22 cellular contexts compared by ENCODE assay signal in the genomic region with DNA sequence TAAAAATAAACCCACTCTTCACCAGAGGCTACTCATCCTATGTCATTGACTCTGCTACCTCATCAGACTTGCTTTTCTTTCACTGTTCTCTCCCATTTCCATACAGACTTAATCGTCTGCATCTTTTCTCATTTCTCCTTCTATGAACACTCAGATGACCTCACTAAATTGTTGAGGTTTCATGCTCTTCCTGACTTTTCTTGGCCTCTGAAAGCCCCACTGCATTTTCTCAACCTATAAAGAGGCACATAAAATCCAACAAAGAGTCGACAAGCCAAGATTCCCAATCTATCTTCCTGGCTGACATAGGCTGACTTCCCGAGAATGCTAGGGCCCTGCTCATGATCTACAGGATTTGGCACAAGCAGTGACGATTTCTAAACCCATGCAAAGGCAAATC.
DNase-seq lines count a peak whose midpoint lies in the region; ATAC-seq, FAIRE-seq and TF ChIP-seq lines count a peak whose summit lies in the region.
"Had no signal": no experiment of that assay in that cellular context is flagged by ENCODE, and none has a peak within 500 bp of the region (broad histone marks: within the 10 kb centered on the region; RNA-seq: fewer than 3 reads in every experiment).

No MANE protein-coding gene starts in this region.

- no peak for FAIRE-seq in GM19239 (lab: Jason Lieb, UNC)
- FAIRE-seq: GM12878 had no signal

- H3K4me1 ChIP-seq in ACC112 (ENCODE audit: control insufficient read depth, insufficient read depth, low read length, unreplicated experiment), result peaks cover 6% of the 10 kb centered on the region
- H3K4me1 ChIP-seq in suprapubic skin, result no peaks in the 10 kb centered on the region
- no peaks in the 10 kb centered on the region for H3K4me1 ChIP-seq in psoas muscle
- H3K4me1 ChIP-seq: colonic mucosa, lower lobe of right lung, prostate gland, tibial artery had no signal

- DNase-seq in HFFc6, result peak; percentile 72
- DNase-seq in astrocyte of the hippocampus (ENCODE audit: low read depth, low spot score), result peak; percentile 69
- DNase-seq in left kidney (ENCODE audit: low read depth, low spot score), result peak; percentile 37
- no peak for DNase-seq in C1 segment of cervical spinal cord (lab: John Stamatoyannopoulos, UW)
- no peak for DNase-seq in suprapubic skin (ENCODE audit: low spot score in 2 of 2)
- no peak for DNase-seq in psoas muscle
- DNase-seq in GM19239 (ENCODE audit: insufficient read length, low spot score), result no peak
- DNase-seq: 8988T, activated gamma-delta T cell, anterior cingulate cortex, colonic mucosa, lower lobe of right lung, naive B cell, NCI-H2081 treated with DMSO at 0.1 percent for 48 hours, NCI-H526 treated with DMSO at 0.1 percent for 48 hours, T1000, tibial artery had no signal

- no peaks in the 10 kb centered on the region for H3K9me3 ChIP-seq in suprapubic skin
- no peaks in the 10 kb centered on the region for H3K9me3 ChIP-seq in psoas muscle
- H3K9me3 ChIP-seq: colonic mucosa, lower lobe of right lung, prostate gland, tibial artery had no signal

- peak overlapping the region; percentile 30 for H2AFZ ChIP-seq in ACC112 (ENCODE audit: low read length, unreplicated experiment)

- no peak for ATAC-seq in psoas muscle
- ATAC-seq: GM12878; lower lobe of right lung; stimulated activated memory B cell treated with anti-CD40 and anti-IgM and Interleukin-4, amounts not matched to agents 10 μg/mL and 1 μg/mL and 100 μg/mL, for 72 hours had no signal

- H3K27me3 ChIP-seq in ACC112 (ENCODE audit: insufficient read depth, low read length) (no peaks in the 10 kb centered on the region), suprapubic skin (no peaks in the 10 kb centered on the region), psoas muscle (ENCODE audit: insufficient read depth in 3 of 3, low read length in 2 of 3) (no peaks in the 10 kb centered on the region)
- H3K27me3 ChIP-seq: colonic mucosa, tibial artery had no signal

- no peak for TF ChIP-seq POLR2A in suprapubic skin (IDR thresholded peaks at IDR 0.05)

- H3K27ac Mint-ChIP-seq in HFFc6, result peak overlapping the region; percentile 85
- H3K27ac Mint-ChIP-seq: naive B cell; stimulated activated memory B cell treated with anti-CD40 and anti-IgM and Interleukin-4, amounts not matched to agents 10 μg/mL and 1 μg/mL and 100 μg/mL, for 72 hours had no signal

- H3K36me3 ChIP-seq in ACC112 (ENCODE audit: insufficient read depth, low read length) (no peaks in the 10 kb centered on the region), suprapubic skin (no peaks in the 10 kb centered on the region), psoas muscle (ENCODE audit: insufficient read depth in 1 of 2, low read depth in 1 of 2) (no peaks in the 10 kb centered on the region)
- H3K36me3 ChIP-seq: colonic mucosa, lower lobe of right lung, prostate gland, tibial artery had no signal

- no peaks in the 10 kb centered on the region for H3K79me2 ChIP-seq in ACC112 (ENCODE audit: control insufficient read depth, insufficient read depth, low read length, unreplicated experiment)

- TF ChIP-seq CTCF in HFFc6 (IDR thresholded peaks at IDR 0.05) (no peak), suprapubic skin (IDR thresholded peaks at IDR 0.05) (no peak), psoas muscle (IDR thresholded peaks at IDR 0.05) (no peak)

- 47% methylated on average over 4 of the region's 4 CpGs for WGBS in suprapubic skin
- WGBS in psoas muscle, 3 donors, result 15 to 22% (median 18%) methylated on average over 4 of the region's 4 CpGs

- peaks cover 5% of the 10 kb centered on the region; the same call in 1 of the 2 replicates for H3K9me3 Mint-ChIP-seq in HFFc6

- H3K4me1 Mint-ChIP-seq in HFFc6 (ENCODE audit: low read depth), result peaks cover 69% of the 10 kb centered on the region
- H3K4me1 Mint-ChIP-seq: naive B cell; stimulated activated memory B cell treated with anti-CD40 and anti-IgM and Interleukin-4, amounts not matched to agents 10 μg/mL and 1 μg/mL and 100 μg/mL, for 72 hours had no signal

- H3K4me3 Mint-ChIP-seq in HFFc6, result peak overlapping the region; percentile 27
- H3K4me3 Mint-ChIP-seq: naive B cell; stimulated activated memory B cell treated with anti-CD40 and anti-IgM and Interleukin-4, amounts not matched to agents 10 μg/mL and 1 μg/mL and 100 μg/mL, for 72 hours had no signal

- H3K4me3 ChIP-seq in ACC112 (ENCODE audit: low read depth, low read length) (no peak overlapping the region), suprapubic skin (no peak overlapping the region), psoas muscle (no peak overlapping the region)
- H3K4me3 ChIP-seq: colonic mucosa, GM12878, lower lobe of right lung, prostate gland, SK-N-MC, tibial artery had no signal

- H3K27ac ChIP-seq in ACC112 (ENCODE audit: low read depth, low read length) (no peak overlapping the region), suprapubic skin (no peak overlapping the region), psoas muscle (no peak overlapping the region)
- H3K27ac ChIP-seq: colonic mucosa, lower lobe of right lung, prostate gland, SK-N-MC, tibial artery had no signal

- peaks cover 13% of the 10 kb centered on the region for H3K36me3 Mint-ChIP-seq in HFFc6 (ENCODE audit: low read depth)
- H3K36me3 Mint-ChIP-seq: naive B cell; stimulated activated memory B cell treated with anti-CD40 and anti-IgM and Interleukin-4, amounts not matched to agents 10 μg/mL and 1 μg/mL and 100 μg/mL, for 72 hours had no signal

- no peak for TF ChIP-seq EP300 in suprapubic skin (IDR thresholded peaks at IDR 0.05)

- intact Hi-C loops in psoas muscle (cut with DNase I), result no loop called here

- H3K27me3 Mint-ChIP-seq in HFFc6 (ENCODE audit: insufficient read depth), result no peaks in the 10 kb centered on the region; the same call in 1 of the 2 replicates
- H3K27me3 Mint-ChIP-seq: naive B cell; stimulated activated memory B cell treated with anti-CD40 and anti-IgM and Interleukin-4, amounts not matched to agents 10 μg/mL and 1 μg/mL and 100 μg/mL, for 72 hours had no signal

Comparison
In these comparisons a context has a peak if more than half of its experiments do, and no peak if none do; other contexts are left out.
1. DNase-seq: peak in HFFc6 (single experiment), astrocyte of the hippocampus (single experiment) and left kidney (single experiment); none in C1 segment of cervical spinal cord (0 of 14), suprapubic skin (0 of 2), psoas muscle (0 of 2) and GM19239 (single experiment).